Comparison of ENCODE assay signal across 18 cellular contexts in the genomic region with DNA sequence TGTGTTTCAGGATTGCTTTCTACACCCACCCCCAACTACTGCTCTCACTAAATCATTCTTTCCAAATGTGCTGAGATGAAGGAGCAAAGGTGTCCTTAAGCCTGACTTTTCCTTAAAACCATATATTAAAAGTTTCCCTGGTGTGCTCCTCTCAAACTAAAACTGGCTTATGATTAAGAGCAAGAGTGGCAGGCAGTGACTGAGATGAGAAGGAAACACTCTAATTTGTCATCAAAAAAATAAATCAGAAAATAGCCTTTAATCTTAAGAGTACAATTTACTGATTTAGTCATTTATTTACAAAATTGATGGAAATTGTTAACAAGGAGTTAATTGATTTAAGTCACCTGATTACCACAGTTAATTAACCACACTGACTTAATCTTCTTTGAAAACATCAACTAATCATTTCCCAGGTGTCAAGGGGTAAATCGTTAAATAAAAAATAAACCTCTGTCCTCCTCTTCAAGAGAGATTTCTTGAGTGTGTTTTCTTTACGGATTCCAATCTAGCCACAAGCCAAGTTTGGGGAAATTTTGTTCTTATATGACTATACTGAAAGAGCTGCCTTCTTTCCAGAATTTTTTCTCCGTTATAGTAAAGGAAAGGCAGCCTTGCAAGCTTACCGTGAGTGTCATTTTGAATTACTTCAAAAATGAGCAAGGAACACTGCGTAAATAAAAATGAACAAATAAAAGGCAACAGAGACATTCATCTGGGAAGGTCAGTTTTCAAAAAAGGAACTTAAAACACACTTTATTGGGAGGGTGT. TPM values are rescaled to one million over a fixed set of nuclear protein-coding genes. Genes with fewer than 3 reads are reported as not detected.
DNase-seq lines count a peak whose midpoint lies in the region; ATAC-seq and TF ChIP-seq lines count a peak whose summit lies in the region.
"Had no signal": no experiment of that assay in that cellular context is flagged by ENCODE, and none has a peak within 500 bp of the region (broad histone marks: within the 10 kb centered on the region; RNA-seq: fewer than 3 reads in every experiment).

No MANE protein-coding gene starts in this region.

- H3K4me1 Mint-ChIP-seq in progenitor cell of endocrine pancreas (ENCODE audit: low read depth) = peaks cover 33% of the 10 kb centered on the region

- H3K27me3 ChIP-seq in layer of hippocampus (ENCODE audit: control insufficient read depth, insufficient read depth, low read length) (no peaks in the 10 kb centered on the region), foreskin keratinocyte (peaks cover 61% of the 10 kb centered on the region)
- H3K27me3 ChIP-seq: BLaER1 treated with 17β-estradiol and CSF1 and Interleukin-3, amounts not matched to agents 10 nM and 100 nM had no signal

- no peak for ATAC-seq in foreskin keratinocyte
- ATAC-seq: CD8-positive, alpha-beta T cell had no signal

- no peaks in the 10 kb centered on the region for H3K27me3 Mint-ChIP-seq in progenitor cell of endocrine pancreas

- H3K4me3 Mint-ChIP-seq in progenitor cell of endocrine pancreas (ENCODE audit: low read depth) = peak overlapping the region; percentile 11
- H3K4me3 Mint-ChIP-seq: CD8-positive, alpha-beta T cell had no signal

- peak overlapping the region; percentile 50 for H3K27ac Mint-ChIP-seq in progenitor cell of endocrine pancreas
- H3K27ac Mint-ChIP-seq: CD8-positive, alpha-beta T cell had no signal

- peaks cover 5% of the 10 kb centered on the region for H3K36me3 Mint-ChIP-seq in progenitor cell of endocrine pancreas (ENCODE audit: insufficient read depth)
- H3K36me3 Mint-ChIP-seq: CD8-positive, alpha-beta T cell had no signal

- no peak for DNase-seq in progenitor cell of endocrine pancreas (ENCODE audit: low spot score, unreplicated experiment)
- no peak for DNase-seq in foreskin keratinocyte
- DNase-seq in activated CD8-positive, alpha-beta memory T cell treated with anti-CD3 and anti-CD28 coated beads, Interleukin-2, amount 50 U/mL, for 4 hours = no peak
- no peak for DNase-seq in stimulated activated CD8-positive, alpha-beta memory T cell treated with anti-CD3 and anti-CD28 coated beads, Interleukin-4, amount 100 ng/mL, for 48 hours
- no peak for DNase-seq in NCI-H2107 (lab: John Stamatoyannopoulos, UW)
- DNase-seq: CD8-positive, alpha-beta T cell; DMS79; KG1; NCI-H1105 treated with DMSO at 0.1 percent for 48 hours; NCI-H1694; NCI-H2081 treated with DMSO at 0.1 percent for 48 hours; NCI-H510A treated with DMSO at 0.1 percent for 48 hours; NCI-H82; OCI-M1; Right ventricle myocardium superior had no signal

- no peaks in the 10 kb centered on the region for H3K4me1 ChIP-seq in foreskin keratinocyte
- H3K4me1 ChIP-seq: BLaER1 treated with 17β-estradiol and CSF1 and Interleukin-3, amounts not matched to agents 10 nM and 100 nM had no signal

- H3K27ac ChIP-seq in VCaP = peak overlapping the region; percentile 45
- peak overlapping the region; percentile 79 for H3K27ac ChIP-seq in layer of hippocampus (ENCODE audit: low read depth, low read length)
- H3K27ac ChIP-seq in foreskin keratinocyte = no peak overlapping the region
- H3K27ac ChIP-seq: BLaER1 treated with 17β-estradiol and CSF1 and Interleukin-3, amounts not matched to agents 10 nM and 100 nM had no signal

- no peak for TF ChIP-seq CTCF in VCaP (conservative IDR thresholded peaks at IDR 0.05)
- no peak for TF ChIP-seq CTCF in progenitor cell of endocrine pancreas (IDR thresholded peaks at IDR 0.05; ENCODE audit: unreplicated experiment)
- TF ChIP-seq CTCF in foreskin keratinocyte (conservative IDR thresholded peaks at IDR 0.05) = no peak

- H3K9me3 Mint-ChIP-seq in progenitor cell of endocrine pancreas (ENCODE audit: low read depth) = peaks cover 3% of the 10 kb centered on the region
- H3K9me3 Mint-ChIP-seq: CD8-positive, alpha-beta T cell had no signal

RNA-seq across cellular contexts. Expression of a gene that starts 17.4 kb away (rescaled TPM):
- total RNA-seq in progenitor cell of endocrine pancreas (42.2 and 44.4 TPM in 2 replicates), foreskin keratinocyte (not detected in 2 replicates)
- polyA plus RNA-seq in foreskin keratinocyte = not detected in 2 replicates
- total RNA-seq: CD8-positive, alpha-beta T cell; Right ventricle myocardium superior had no signal

Comparison
In these comparisons a context has a peak if more than half of its experiments do, and no peak if none do; other contexts are left out.
1. RNA of a gene that starts 17.4 kb away (total RNA-seq): 42.2 to 44.4 TPM in progenitor cell of endocrine pancreas; not detected in foreskin keratinocyte; every median in the first group is over 10 times any median in the second.